2 cellular contexts compared by ENCODE assay signal in the genomic region with DNA sequence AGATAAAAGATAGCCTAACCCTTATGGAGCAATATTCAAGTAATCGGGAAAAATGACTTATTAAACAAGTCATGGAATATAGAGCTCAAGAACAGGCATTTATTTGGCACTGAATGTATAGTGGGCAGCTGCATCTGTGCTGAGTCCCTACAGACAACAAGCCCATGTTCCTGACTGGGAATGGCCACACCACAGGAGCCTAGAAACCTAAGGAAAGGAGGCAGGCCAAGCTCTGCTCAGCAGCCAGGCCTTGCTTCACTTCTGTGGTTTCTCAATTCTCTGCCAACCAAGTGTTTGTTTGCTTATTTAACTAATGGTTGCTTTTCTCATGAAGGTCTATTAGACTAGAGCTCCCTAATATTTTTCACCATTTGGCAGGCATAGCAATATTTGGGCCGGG.
A peak's percentile ranks its signal among the peaks of the same experiment; 100 is the strongest.
TF ChIP-seq lines count a peak whose summit lies in the region.

No MANE protein-coding gene starts in this region.

TF ChIP-seq in K562, 482 proteins besides CTCF, POLR2A, EP300 and RAD21:
- TF ChIP-seq POLR2G (IDR thresholded peaks at IDR 0.05; ENCODE audit: low read depth, low read length), result peak; percentile 10; the same call in 1 of the 2 replicates
- TF ChIP-seq SUPT5H (IDR thresholded peaks at IDR 0.05), result peak; percentile 36; the same call in 1 of the 2 replicates
- TF ChIP-seq POLR2AphosphoS2 (IDR thresholded peaks at IDR 0.05; ENCODE audit: low read length), result 0 out of 2 replicates have a peak, but pooled peaks have one; percentile 22
- TF ChIP-seq MYNN (IDR thresholded peaks at IDR 0.05), result 0 out of 2 replicates have a peak, but pooled peaks have one; percentile 8
- no peak for TF ChIP-seq MYNN (CRISPR knock-in tag; IDR thresholded peaks at IDR 0.05)
- TF ChIP-seq SNRNP70 (optimal IDR thresholded peaks at IDR 0.05; ENCODE audit: low read depth, low read length), result no peak

TF ChIP-seq in HEK293T, 16 proteins besides CTCF, POLR2A, EP300 and RAD21:
- no peak for TF ChIP-seq TARDBP (IDR thresholded peaks at IDR 0.05)
- no peak for TF ChIP-seq HDGF (IDR thresholded peaks at IDR 0.05; ENCODE audit: borderline replicate concordance)
- TF ChIP-seq ARNT (IDR thresholded peaks at IDR 0.05), result no peak
- TF ChIP-seq BHLHE40 (IDR thresholded peaks at IDR 0.05; ENCODE audit: borderline replicate concordance), result no peak
- no peak for TF ChIP-seq L3MBTL2 (conservative IDR thresholded peaks at IDR 0.05)
- TF ChIP-seq FOXM1 (IDR thresholded peaks at IDR 0.05; ENCODE audit: borderline replicate concordance), result no peak
- TF ChIP-seq SUZ12 (IDR thresholded peaks at IDR 0.05), result no peak
